ENCODE assay signal across 21 cellular contexts in the genomic region with DNA sequence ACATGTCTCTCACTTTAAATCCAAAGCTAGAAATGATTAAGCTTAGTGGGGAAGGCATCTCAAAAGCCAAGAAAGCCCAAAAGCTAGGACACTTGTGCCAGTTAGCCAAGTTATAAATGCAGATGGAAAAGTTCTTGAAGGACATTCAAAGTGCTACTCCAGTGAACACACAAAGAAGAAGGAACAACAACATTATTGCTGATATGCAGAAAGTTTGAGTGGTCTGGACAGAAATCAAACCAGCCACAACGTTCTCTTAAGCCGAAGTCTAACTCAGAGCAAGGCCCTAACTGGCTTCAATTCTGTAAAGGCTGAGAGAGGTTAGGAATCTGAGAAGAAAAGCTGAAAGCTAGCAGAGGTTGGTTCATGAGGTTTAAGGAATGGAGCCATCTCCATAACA.
"Had no signal": no experiment of that assay in that cellular context is flagged by ENCODE, and none has a peak within 500 bp of the region (broad histone marks: within the 10 kb centered on the region; RNA-seq: fewer than 3 reads in every experiment).

No MANE protein-coding gene starts in this region.

- H3K9me3 Mint-ChIP-seq: activated CD8-positive, alpha-beta T cell treated with anti-CD3 and anti-CD28 coated beads for 36 hours; activated naive CD4-positive, alpha-beta T cell treated with anti-CD3 and anti-CD28 coated beads, Interleukin-2, amount 50 U/mL, for 24 hours; activated T-helper 1 cell treated with anti-CD3 and anti-CD28 coated beads, Interleukin-12 subunit alpha, Interleukin-12 subunit beta, Interleukin-2, Interleukin-4 antibody, amounts not matched to agents 30 ng/mL and 10 ng/mL and 1 ng/mL, durations not matched to agents 14 hours and 24 hours and 36 hours; brain; T-helper 1 cell treated with Interleukin-12 subunit alpha and Interleukin-12 subunit beta and Interleukin-4 antibody, amounts not matched to agents 30 μg/mL and 1 μg/mL, for 36 hours had no signal

- H3K4me3 ChIP-seq: Peyer's patch had no signal

- H3K27ac Mint-ChIP-seq: activated CD8-positive, alpha-beta T cell treated with anti-CD3 and anti-CD28 coated beads for 36 hours; activated naive CD4-positive, alpha-beta T cell treated with anti-CD3 and anti-CD28 coated beads, Interleukin-2, amount 50 U/mL, for 24 hours; activated T-helper 1 cell treated with anti-CD3 and anti-CD28 coated beads, Interleukin-12 subunit alpha, Interleukin-12 subunit beta, Interleukin-2, Interleukin-4 antibody, amounts not matched to agents 30 ng/mL and 10 ng/mL and 1 ng/mL, durations not matched to agents 14 hours and 24 hours and 36 hours; brain; T-helper 1 cell treated with Interleukin-12 subunit alpha and Interleukin-12 subunit beta and Interleukin-4 antibody, amounts not matched to agents 30 μg/mL and 1 μg/mL, for 36 hours had no signal

- H3K4me1 Mint-ChIP-seq: activated naive CD4-positive, alpha-beta T cell treated with anti-CD3 and anti-CD28 coated beads, Interleukin-2, amount 50 U/mL, for 24 hours; brain had no signal

- H3K9me3 ChIP-seq: Peyer's patch had no signal

- H3K4me3 Mint-ChIP-seq: activated CD8-positive, alpha-beta T cell treated with anti-CD3 and anti-CD28 coated beads for 36 hours; activated naive CD4-positive, alpha-beta T cell treated with anti-CD3 and anti-CD28 coated beads, Interleukin-2, amount 50 U/mL, for 24 hours; activated T-helper 1 cell treated with anti-CD3 and anti-CD28 coated beads, Interleukin-12 subunit alpha, Interleukin-12 subunit beta, Interleukin-2, Interleukin-4 antibody, amounts not matched to agents 30 ng/mL and 10 ng/mL and 1 ng/mL, durations not matched to agents 14 hours and 24 hours and 36 hours; brain; T-helper 1 cell treated with Interleukin-12 subunit alpha and Interleukin-12 subunit beta and Interleukin-4 antibody, amounts not matched to agents 30 μg/mL and 1 μg/mL, for 36 hours had no signal

- DNase-seq: activated CD4-positive, alpha-beta T cell treated with anti-CD3 and anti-CD28 coated beads for 4 hours; activated CD8-positive, alpha-beta memory T cell treated with anti-CD3 and anti-CD28 coated beads, Interleukin-2, amount 50 U/mL, for 4 hours; activated CD8-positive, alpha-beta T cell treated with anti-CD3 and anti-CD28 coated beads for 36 hours; activated effector memory CD4-positive, alpha-beta T cell treated with Interleukin-2 at 50 U/mL for 16 hours; activated naive CD4-positive, alpha-beta T cell; aorta; cerebellar nuclear complex; Kasumi-1; NCI-H1105 treated with DMSO at 0.1 percent for 48 hours; NCI-H1436 treated with DMSO at 0.1 percent for 48 hours; NCI-H187; NCI-H2081; NCI-H446; NCI-H524; Peyer's patch; SHP77 treated with DMSO at 0.1 percent for 48 hours had no signal

- H3K27ac ChIP-seq: Peyer's patch had no signal

- H3K27me3 Mint-ChIP-seq: activated CD8-positive, alpha-beta T cell treated with anti-CD3 and anti-CD28 coated beads for 36 hours; activated naive CD4-positive, alpha-beta T cell treated with anti-CD3 and anti-CD28 coated beads, Interleukin-2, amount 50 U/mL, for 24 hours; brain had no signal

- ATAC-seq: activated CD4-positive, CD25-positive, alpha-beta regulatory T cell treated with anti-CD3 and anti-CD28 coated beads, Interleukin-2, amount 50 U/mL, for 24 hours; activated CD8-positive, alpha-beta T cell treated with anti-CD3 and anti-CD28 coated beads for 36 hours had no signal

- H3K27me3 ChIP-seq: Peyer's patch had no signal
